Comparison of ENCODE assay signal across 9 cellular contexts in the genomic region with DNA sequence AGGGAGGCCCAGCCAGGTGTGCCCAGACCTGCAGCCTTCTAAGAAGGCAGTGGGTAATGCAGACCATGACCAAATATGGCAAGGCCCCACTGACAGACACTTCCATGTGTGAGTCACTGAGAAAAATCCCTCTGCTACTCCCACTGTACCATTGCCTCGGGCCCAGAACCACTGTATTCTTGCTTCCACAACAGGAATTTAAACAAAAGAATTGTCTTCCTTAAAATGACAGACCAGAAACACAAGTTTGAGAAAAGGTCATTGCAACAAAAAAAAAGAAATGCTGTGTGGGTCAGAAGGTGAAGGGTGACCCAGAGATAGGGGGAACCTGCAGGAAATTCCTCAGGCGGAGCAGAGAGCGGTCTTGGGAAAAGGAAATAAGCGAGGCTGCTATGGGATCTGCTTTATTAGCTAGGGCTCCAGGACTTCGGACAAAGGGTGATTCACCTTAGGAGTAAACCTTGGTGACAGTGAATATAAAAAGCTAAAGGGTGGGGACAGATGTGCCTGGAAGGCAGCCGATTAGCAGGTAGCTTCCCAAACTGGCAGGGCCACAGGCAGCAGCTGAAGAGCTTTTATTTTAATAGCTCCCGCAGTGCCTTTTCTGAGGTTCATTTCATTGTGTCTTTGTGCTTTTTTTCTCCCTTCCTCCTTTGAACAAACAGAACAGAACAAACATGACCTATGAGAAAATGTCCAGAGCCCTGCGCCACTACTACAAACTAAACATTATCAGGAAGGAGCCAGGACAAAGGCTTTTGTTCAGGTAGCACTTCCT.
A peak's percentile ranks its signal among the peaks of the same experiment; 100 is the strongest.
DNase-seq lines count a peak whose midpoint lies in the region; ATAC-seq, FAIRE-seq and TF ChIP-seq lines count a peak whose summit lies in the region.
"Had no signal": no experiment of that assay in that cellular context is flagged by ENCODE, and none has a peak within 500 bp of the region (broad histone marks: within the 10 kb centered on the region; RNA-seq: fewer than 3 reads in every experiment).

No MANE protein-coding gene starts in this region.

- no peaks in the 10 kb centered on the region for H3K9me3 ChIP-seq in pancreas
- no peaks in the 10 kb centered on the region for H3K9me3 ChIP-seq in testis

- FAIRE-seq in pancreas (lab: Jason Lieb, UNC), result peak; percentile 13

- peak overlapping the region in 1 of 4 donors; percentile 18 for H3K4me3 ChIP-seq in pancreas
- H3K4me3 ChIP-seq in testis, result no peak overlapping the region

- H3K27me3 ChIP-seq in pancreas (no peaks in the 10 kb centered on the region), testis (no peaks in the 10 kb centered on the region)

- TF ChIP-seq POLR2A in testis (IDR thresholded peaks at IDR 0.05), result no peak

- intact Hi-C loops in pancreas (cut with DNase I), result loop anchor here in 1 of 3 donors (5.0 kb wide), 1 partner anchor 238 kb away; a partner anchor contains a TSS
- intact Hi-C loops in testis (cut with DNase I; ENCODE audit: low total_unique reads), result no loop called here

- H3K27ac ChIP-seq in pancreas, result peak overlapping the region; percentile 49 to 90 (median 73)
- peak overlapping the region in 1 of 2 donors; percentile 30 for H3K27ac ChIP-seq in testis

- peaks cover 0 to 14% (median 0%) of the 10 kb centered on the region in 3 donors for H3K36me3 ChIP-seq in pancreas
- H3K36me3 ChIP-seq in testis (ENCODE audit: low read depth, missing control alignments), result no peaks in the 10 kb centered on the region

- no peak for TF ChIP-seq CTCF in pancreas (IDR thresholded peaks at IDR 0.05)
- no peak for TF ChIP-seq CTCF in testis (IDR thresholded peaks at IDR 0.05)

- ATAC-seq in esophagus mucosa, result peak; percentile 93
- ATAC-seq in pancreas, result peak; percentile 82 to 91 (median 84)
- no peak for ATAC-seq in GM19397 (IDR thresholded peaks at IDR 0.05; ENCODE audit: unreplicated experiment)
- no peak for ATAC-seq in HG03135 (IDR thresholded peaks at IDR 0.05; ENCODE audit: unreplicated experiment)
- no peak for ATAC-seq in HG02938 (IDR thresholded peaks at IDR 0.05; ENCODE audit: unreplicated experiment)

- 26 to 35% methylated on average over 8 of the region's 8 CpGs for WGBS in pancreas, 2 donors
- WGBS in testis, 2 donors, result 77 to 80% methylated on average over 8 of the region's 8 CpGs

- DNase-seq in EH (ENCODE audit: low read depth), result peak; percentile 90
- DNase-seq in NCI-H69 (lab: John Stamatoyannopoulos, UW), result peak; percentile 92
- peak in 3 of 6 donors; percentile 35 to 54 (median 42) for DNase-seq in pancreas
- DNase-seq in testis, result no peak
- DNase-seq: NCI-H2227 treated with DMSO at 0.1 percent for 48 hours had no signal

- H3K4me1 ChIP-seq in pancreas (peaks cover 19 to 34% (median 19%) of the 10 kb centered on the region in 3 donors), testis (no peaks in the 10 kb centered on the region)

Comparison
In these comparisons a context has a peak if more than half of its experiments do, and no peak if none do; other contexts are left out.
1. ATAC-seq: peak in esophagus mucosa (single experiment) and pancreas (4 of 4); none in GM19397 (single experiment), HG03135 (single experiment) and HG02938 (single experiment).